Comparison of ENCODE assay signal across 9 cellular contexts in genomic region chr14:73461478-73462077, GRCh38. TPM values are rescaled to one million over a fixed set of nuclear protein-coding genes. Genes with fewer than 3 reads are reported as not detected.
A peak's percentile ranks its signal among the peaks of the same experiment; 100 is the strongest.
DNase-seq lines count a peak whose midpoint lies in the region; ATAC-seq, FAIRE-seq and TF ChIP-seq lines count a peak whose summit lies in the region.
"Had no signal": no experiment of that assay in that cellular context is flagged by ENCODE, and none has a peak within 500 bp of the region (broad histone marks: within the 10 kb centered on the region; RNA-seq: fewer than 3 reads in every experiment).

No MANE protein-coding gene starts in this region.

- H3K79me2 ChIP-seq in OCI-LY7 (ENCODE audit: insufficient read depth, low read depth, low read length) (peaks cover 15% of the 10 kb centered on the region; the same call in 1 of the 2 replicates), endothelial cell of umbilical vein (ENCODE audit: control insufficient read depth, insufficient read depth, low read length) (peaks cover 16% of the 10 kb centered on the region)

- dilution Hi-C loops in endothelial cell of umbilical vein (cut with MboI; ENCODE audit: extremely low pct_ligation_motif_present, low sequenced_read_pairs) = loop anchor here (25.0 kb wide), 2 partner anchors 174 to 274 kb away; no protein-coding TSS in a partner anchor

- H3K9me3 ChIP-seq in OCI-LY7 (ENCODE audit: low read length) = no peaks in the 10 kb centered on the region
- no peaks in the 10 kb centered on the region for H3K9me3 ChIP-seq in endothelial cell of umbilical vein (replicated peaks; ENCODE audit: control insufficient read depth, insufficient read depth, low read length)
- no peaks in the 10 kb centered on the region for H3K9me3 ChIP-seq in prostate gland

- no peak for TF ChIP-seq CTCF in OCI-LY7 (conservative IDR thresholded peaks at IDR 0.05; ENCODE audit: low read length)
- no peak for TF ChIP-seq CTCF in endothelial cell of umbilical vein (IDR thresholded peaks at IDR 0.05; ENCODE audit: extremely low read depth in 1 of 2, insufficient read depth in 1 of 2, low read depth in 1 of 2, low read length in 2 of 2)
- TF ChIP-seq CTCF in prostate gland (IDR thresholded peaks at IDR 0.05) = no peak
- no peak for TF ChIP-seq CTCF in GM13977 (IDR thresholded peaks at IDR 0.05; ENCODE audit: extremely low read depth, insufficient read depth, missing control alignments)

- no peaks in the 10 kb centered on the region for H3K9me2 ChIP-seq in OCI-LY7 (ENCODE audit: insufficient read depth, low read length)

- H3K9me1 ChIP-seq in endothelial cell of umbilical vein (replicated peaks; ENCODE audit: control insufficient read depth, extremely low read depth, insufficient read depth, low read length) = no peaks in the 10 kb centered on the region

- POLR2A ChIA-PET in OCI-LY7 (lab: Charles Lee) (interaction anchor here (1.4 kb wide), 1 partner anchor 10 kb away, joined by 3 read pairs; no protein-coding TSS in a partner anchor), endothelial cell of umbilical vein (lab: Charles Lee) (interaction anchor here (1.3 kb wide), 1 partner anchor 10 kb away, joined by 3 read pairs; no protein-coding TSS in a partner anchor)

- FAIRE-seq in endothelial cell of umbilical vein (lab: Jason Lieb, UNC) = no peak

- intact Hi-C loops in OCI-LY7 (cut with micrococcal nuclease; ENCODE audit: unreplicated experiment) (no loop called here), endothelial cell of umbilical vein (cut with micrococcal nuclease) (loop anchor here (2.0 kb wide), 1 partner anchor 29 kb away; the partner anchor contains the start of gene RIOX1), prostate gland (cut with DNase I) (no loop called here)

- BruUV-seq in OCI-LY7 (replicated peaks; lab: Mats Ljungman, UMichigan) (no TSS peak), endothelial cell of umbilical vein (replicated peaks; lab: Mats Ljungman, UMichigan) (no TSS peak)

- CTCF ChIA-PET in OCI-LY7 (lab: Charles Lee; ENCODE audit: unreplicated experiment) (no interaction called here), endothelial cell of umbilical vein (lab: Charles Lee) (interaction anchor here (1.0 to 11.6 kb wide), 4 partner anchors 11 to 166 kb away, joined by 3 to 123 read pairs (median 15); no protein-coding TSS in a partner anchor)

- H4K20me1 ChIP-seq in OCI-LY7 (ENCODE audit: insufficient read depth, low read length) (no peaks in the 10 kb centered on the region; the same call in 1 of the 2 replicates), endothelial cell of umbilical vein (replicated peaks; ENCODE audit: control insufficient read depth, extremely low read depth, insufficient read depth, low read length) (no peaks in the 10 kb centered on the region)

- DNase-seq in DMS79 (lab: John Stamatoyannopoulos, UW) (peak; percentile 28), OCI-LY7 (ENCODE audit: low spot score) (no peak), endothelial cell of umbilical vein (ENCODE audit: low read depth, low spot score) (peak; percentile 34), prostate gland (ENCODE audit: low spot score) (no peak), GM13977 (ENCODE audit: low spot score) (no peak), dedifferentiated amniotic fluid mesenchymal stem cell (ENCODE audit: extremely low spot score) (no peak)
- DNase-seq: activated naive CD8-positive, alpha-beta T cell treated with anti-CD3 and anti-CD28 coated beads for 36 hours had no signal

- H3K4me3 ChIP-seq in OCI-LY7 (ENCODE audit: low read depth, low read length, poor library complexity, severe bottlenecking) (no peak overlapping the region), endothelial cell of umbilical vein (replicated peaks in 1 of 3; ENCODE audit: insufficient read depth in 1 of 3, low read depth in 1 of 3, low read length in 3 of 3) (peak overlapping the region in 1 of 3 experiments; percentile 12), prostate gland (no peak overlapping the region)

- in situ Hi-C loops in GM13977 (cut with MboI; ENCODE audit: low pct_unique_long_range_greater_than_20kb, low sequenced_read_pairs, unreplicated experiment) = loop anchor here (10.0 kb wide), 1 partner anchor 167 kb away; no protein-coding TSS in a partner anchor

- no peak for TF ChIP-seq POLR2A in endothelial cell of umbilical vein (IDR thresholded peaks at IDR 0.05; ENCODE audit: low read depth, low read length)
- TF ChIP-seq POLR2A in prostate gland (IDR thresholded peaks at IDR 0.05) = no peak

- H3K4me1 ChIP-seq in OCI-LY7 (ENCODE audit: insufficient read depth, low read length, poor library complexity, severe bottlenecking) = peaks cover 71% of the 10 kb centered on the region
- H3K4me1 ChIP-seq in endothelial cell of umbilical vein (ENCODE audit: control insufficient read depth, extremely low read depth, insufficient read depth, low read length) = peaks cover 77% of the 10 kb centered on the region
- peaks cover 11% of the 10 kb centered on the region for H3K4me1 ChIP-seq in prostate gland (replicated peaks)

- H3K27me3 ChIP-seq in endothelial cell of umbilical vein (ENCODE audit: control insufficient read depth in 2 of 2, insufficient read depth in 2 of 2, low read length in 2 of 2) = no peaks in the 10 kb centered on the region
- H3K27me3 ChIP-seq in prostate gland (replicated peaks; ENCODE audit: insufficient read depth) = no peaks in the 10 kb centered on the region

- H2AFZ ChIP-seq in OCI-LY7 (ENCODE audit: low read length) (peak overlapping the region; percentile 81; the same call in 1 of the 2 replicates), endothelial cell of umbilical vein (ENCODE audit: low read depth, low read length) (peak overlapping the region; percentile 57)

- ATAC-seq in HG02623 (IDR thresholded peaks at IDR 0.05; ENCODE audit: unreplicated experiment) (no peak), HG02870 (IDR thresholded peaks at IDR 0.05; ENCODE audit: unreplicated experiment) (no peak)

- no peak overlapping the region for H3K27ac ChIP-seq in OCI-LY7 (ENCODE audit: low read depth, low read length, poor library complexity, severe bottlenecking)
- peak overlapping the region; percentile 70 for H3K27ac ChIP-seq in endothelial cell of umbilical vein (ENCODE audit: insufficient read depth, low read depth, low read length)
- H3K27ac ChIP-seq in prostate gland = peak overlapping the region; percentile 35 to 43

- WGBS in prostate gland = 27% methylated on average over 7 of the region's 7 CpGs

- H3K36me3 ChIP-seq in OCI-LY7 (ENCODE audit: insufficient read depth, low read length) = no peaks in the 10 kb centered on the region
- no peaks in the 10 kb centered on the region for H3K36me3 ChIP-seq in endothelial cell of umbilical vein (ENCODE audit: control insufficient read depth in 2 of 2, extremely low read depth in 1 of 2, insufficient read depth in 2 of 2, low read length in 2 of 2)
- no peaks in the 10 kb centered on the region for H3K36me3 ChIP-seq in prostate gland

- H3K9ac ChIP-seq in endothelial cell of umbilical vein (replicated peaks; ENCODE audit: extremely low read depth, insufficient read depth, low read length) = peak overlapping the region; percentile 37

- H3K4me2 ChIP-seq in OCI-LY7 (ENCODE audit: low read length) (peak overlapping the region; percentile 20; the same call in 1 of the 2 replicates), endothelial cell of umbilical vein (ENCODE audit: insufficient read depth, low read length) (peak overlapping the region; percentile 52)

TF ChIP-seq in endothelial cell of umbilical vein, 7 proteins besides CTCF, POLR2A, EP300 and RAD21:
- TF ChIP-seq GATA2 (IDR thresholded peaks at IDR 0.05; ENCODE audit: insufficient read depth, insufficient read length, low read depth, low read length) (peak; percentile 29), JUN (IDR thresholded peaks at IDR 0.05; ENCODE audit: borderline replicate concordance, insufficient read depth, insufficient read length, low read depth) (no peak)

RNA-seq across cellular contexts. Expression of gene NUMB, which starts 3.2 kb away (rescaled TPM):
- 17.1 and 18.6 TPM in 2 replicates for total RNA-seq in OCI-LY7 (2014; rRNA removed; shearing (Covaris generic))
- total RNA-seq in OCI-LY7 (2022) (81.1 and 87.8 TPM in 2 replicates), endothelial cell of umbilical vein (116 and 128 TPM in 2 replicates), prostate gland (10 to 100 TPM; 38.4 to 57.8 TPM)
- 164 and 210 TPM in 2 replicates for polyA plus RNA-seq in endothelial cell of umbilical vein
- polyA plus RNA-seq in endothelial cell of umbilical vein (2011; cell fraction: cytosol; rRNA removed) = 121 and 133 TPM in 2 replicates
- 224 and 247 TPM in 2 replicates for polyA plus RNA-seq in endothelial cell of umbilical vein (2011; cell fraction: nucleus; rRNA removed)
- polyA plus RNA-seq in endothelial cell of umbilical vein (2012) = 87.1 and 111 TPM in 2 replicates
- 389 and 406 TPM in 2 replicates for polyA minus RNA-seq in endothelial cell of umbilical vein
- 30.2 TPM for polyA minus RNA-seq in endothelial cell of umbilical vein (2011; cell fraction: cytosol; rRNA and poly(A)+ RNA removed)
- polyA minus RNA-seq in endothelial cell of umbilical vein (2011; cell fraction: nucleus; rRNA and poly(A)+ RNA removed) = 207 and 280 TPM in 2 replicates

RNA-seq across cellular contexts. Expression of gene RIOX1, which starts 29.2 kb away (rescaled TPM):
- total RNA-seq in OCI-LY7 (2014; rRNA removed; shearing (Covaris generic)) = 33.5 and 36.4 TPM in 2 replicates
- 21.0 and 21.7 TPM in 2 replicates for total RNA-seq in OCI-LY7 (2022)
- 15.6 and 17.7 TPM in 2 replicates for total RNA-seq in endothelial cell of umbilical vein
- polyA plus RNA-seq in endothelial cell of umbilical vein = 12.7 and 14.6 TPM in 2 replicates
- polyA plus RNA-seq in endothelial cell of umbilical vein (2011; cell fraction: cytosol; rRNA removed) = 6.9 and 8.7 TPM in 2 replicates
- 4.7 and 5.0 TPM in 2 replicates for polyA plus RNA-seq in endothelial cell of umbilical vein (2011; cell fraction: nucleus; rRNA removed)
- 9.3 and 12.1 TPM in 2 replicates for polyA plus RNA-seq in endothelial cell of umbilical vein (2012)
- 12.1 and 18.4 TPM in 2 replicates for polyA minus RNA-seq in endothelial cell of umbilical vein
- polyA minus RNA-seq in endothelial cell of umbilical vein (2011; cell fraction: cytosol; rRNA and poly(A)+ RNA removed) = 14.6 TPM
- polyA minus RNA-seq in endothelial cell of umbilical vein (2011; cell fraction: nucleus; rRNA and poly(A)+ RNA removed) = 6.3 and 7.1 TPM in 2 replicates
- total RNA-seq in prostate gland = 10 to 100 TPM; 20.9 to 62.8 TPM

Comparison
In these comparisons a context has a peak if more than half of its experiments do, and no peak if none do; other contexts are left out.
1. DNase-seq: peak in DMS79 (single experiment) and endothelial cell of umbilical vein (single experiment); none in OCI-LY7 (single experiment), prostate gland (single experiment), GM13977 (single experiment) and dedifferentiated amniotic fluid mesenchymal stem cell (single experiment).